Comparison of ENCODE assay signal across 25 cellular contexts in the genomic region with DNA sequence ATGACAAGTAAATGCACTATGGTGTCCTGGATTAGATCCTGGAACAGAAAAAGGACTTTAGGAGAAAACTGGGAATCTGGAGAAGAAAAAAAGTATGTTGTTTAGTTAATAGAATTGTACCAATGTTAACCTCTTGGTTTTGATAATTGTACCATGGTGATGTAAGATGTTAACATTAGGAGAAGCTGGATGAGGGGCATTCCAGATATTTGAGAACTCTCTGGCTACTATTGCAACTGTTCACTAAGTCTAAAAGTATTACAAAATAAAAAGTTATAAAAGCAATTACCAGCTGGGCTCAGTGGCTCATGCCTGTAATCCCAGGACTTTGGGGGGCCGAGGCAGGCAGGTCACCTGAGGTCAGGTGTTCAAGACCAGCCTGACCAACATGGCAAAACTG.
DNase-seq lines count a peak whose midpoint lies in the region; ATAC-seq and TF ChIP-seq lines count a peak whose summit lies in the region.
"Had no signal": no experiment of that assay in that cellular context is flagged by ENCODE, and none has a peak within 500 bp of the region (broad histone marks: within the 10 kb centered on the region; RNA-seq: fewer than 3 reads in every experiment).

No MANE protein-coding gene starts in this region.

- no peak overlapping the region for H3K18ac ChIP-seq in IMR-90 (ENCODE audit: low read depth, low read length)

- H3K9ac ChIP-seq in IMR-90 (ENCODE audit: low read depth, low read length): no peak overlapping the region
- H3K9ac ChIP-seq in OCI-LY3 (ENCODE audit: low read length): no peak overlapping the region
- H3K9ac ChIP-seq: BLaER1 had no signal

- H3K27ac Mint-ChIP-seq in activated naive CD8-positive, alpha-beta T cell: peak overlapping the region; percentile 5
- no peak overlapping the region for H3K27ac Mint-ChIP-seq in activated naive CD8-positive, alpha-beta T cell treated with anti-CD3 and anti-CD28 coated beads, Interleukin-2, amount 50 U/mL, for 24 hours
- H3K27ac Mint-ChIP-seq: CD14-positive monocyte; CD4-positive, alpha-beta memory T cell; CD4-positive, CD25-positive, alpha-beta regulatory T cell; CD8-positive, alpha-beta memory T cell had no signal

- H4K5ac ChIP-seq in IMR-90 (ENCODE audit: low read depth, low read length): no peak overlapping the region

- H3K79me2 ChIP-seq in OCI-LY3 (ENCODE audit: low read length): no peaks in the 10 kb centered on the region

- H2BK15ac ChIP-seq in IMR-90 (ENCODE audit: low read depth, low read length): no peak overlapping the region

- no peak overlapping the region for H2AK9ac ChIP-seq in IMR-90 (replicated peaks; ENCODE audit: low read depth, low read length, poor library complexity)

- intact Hi-C loops in IMR-90 (cut with micrococcal nuclease): no loop called here

- H3K9me3 Mint-ChIP-seq in activated naive CD8-positive, alpha-beta T cell (ENCODE audit: low read depth): no peaks in the 10 kb centered on the region
- no peaks in the 10 kb centered on the region for H3K9me3 Mint-ChIP-seq in activated naive CD8-positive, alpha-beta T cell treated with anti-CD3 and anti-CD28 coated beads, Interleukin-2, amount 50 U/mL, for 24 hours
- H3K9me3 Mint-ChIP-seq: CD4-positive, alpha-beta memory T cell; CD8-positive, alpha-beta memory T cell had no signal

- TF ChIP-seq RAD21 in IMR-90 (IDR thresholded peaks at IDR 0.05; ENCODE audit: low read length): no peak

- no peak overlapping the region for H3K27ac ChIP-seq in IMR-90 (ENCODE audit: insufficient read depth, low read length)
- no peak overlapping the region for H3K27ac ChIP-seq in OCI-LY3 (ENCODE audit: low read length)
- H3K27ac ChIP-seq: BLaER1 had no signal

- no TSS peak for BruUV-seq in IMR-90 (replicated peaks; lab: Mats Ljungman, UMichigan)

- H4K8ac ChIP-seq in IMR-90 (ENCODE audit: low read depth in 2 of 2, low read length in 2 of 2): no peak overlapping the region

- H4K91ac ChIP-seq in IMR-90 (ENCODE audit: insufficient read depth, low read depth, low read length): no peak overlapping the region

- no peak for ATAC-seq in activated naive CD8-positive, alpha-beta T cell treated with anti-CD3 and anti-CD28 coated beads, Interleukin-2, amount 50 U/mL, for 24 hours
- ATAC-seq in IMR-90 (ENCODE audit: low read depth): peak; percentile 53

- no peaks in the 10 kb centered on the region for H3K4me1 ChIP-seq in IMR-90 (ENCODE audit: control insufficient read depth, insufficient read depth, low read length)
- peaks cover 39% of the 10 kb centered on the region for H3K4me1 ChIP-seq in OCI-LY3 (ENCODE audit: low read length)
- H3K4me1 ChIP-seq: BE2C, BLaER1 had no signal

- no peaks in the 10 kb centered on the region for H3K9me1 ChIP-seq in IMR-90 (ENCODE audit: insufficient read depth, low read length)

- H2AFZ ChIP-seq in IMR-90 (replicated peaks; ENCODE audit: low read length, poor library complexity) (no peak overlapping the region), OCI-LY3 (ENCODE audit: low read depth, low read length) (no peak overlapping the region)

- TF ChIP-seq POLR2A in IMR-90 (IDR thresholded peaks at IDR 0.05; ENCODE audit: low read depth, low read length): no peak

- H3K79me1 ChIP-seq in IMR-90 (ENCODE audit: low read depth in 1 of 2, low read length in 2 of 2): peaks cover 0 to 4% of the 10 kb centered on the region in 2 experiments; a peak in 1 of 4 replicates

- no peak overlapping the region for H2BK5ac ChIP-seq in IMR-90 (ENCODE audit: low read depth, low read length, poor library complexity, severe bottlenecking)

- no peak overlapping the region for H2BK120ac ChIP-seq in IMR-90 (ENCODE audit: low read depth, low read length)

- H3K9me3 ChIP-seq in IMR-90 (ENCODE audit: control insufficient read depth, insufficient read depth, low read length): no peaks in the 10 kb centered on the region
- no peaks in the 10 kb centered on the region for H3K9me3 ChIP-seq in OCI-LY3 (ENCODE audit: insufficient read depth, low read length)
- H3K9me3 ChIP-seq: BE2C had no signal

- dilution Hi-C loops in IMR-90 (cut with HindIII; ENCODE audit: low sequenced_read_pairs, unreplicated experiment): no loop called here

- H3K27me3 ChIP-seq in IMR-90 (ENCODE audit: control insufficient read depth, insufficient read depth, low read length) (no peaks in the 10 kb centered on the region), OCI-LY3 (ENCODE audit: low read depth, low read length) (no peaks in the 10 kb centered on the region)
- H3K27me3 ChIP-seq: BE2C, BLaER1 had no signal

- H3K4me3 ChIP-seq in IMR-90 (ENCODE audit: insufficient read depth, low read depth, low read length) (no peak overlapping the region), OCI-LY3 (ENCODE audit: low read length) (no peak overlapping the region)
- H3K4me3 ChIP-seq: BLaER1, GM12878 had no signal

- WGBS in IMR-90 (ENCODE audit: extremely low coverage in 2 of 2, insufficient read length in 1 of 2), 2 experiments: no CpG with 5 or more reads among the region's 1 CpG

- no peak overlapping the region for H3K23ac ChIP-seq in IMR-90 (ENCODE audit: low read depth, low read length)

- H3K4ac ChIP-seq in IMR-90 (ENCODE audit: low read depth, low read length): no peak overlapping the region

- CTCF ChIA-PET in IMR-90 (lab: Yijun Ruan, JAX): no interaction called here

- TF ChIP-seq CTCF in IMR-90 (conservative IDR thresholded peaks at IDR 0.05; ENCODE audit: low read depth, low read length) (no peak), OCI-LY3 (IDR thresholded peaks at IDR 0.05; ENCODE audit: low read depth, low read length) (no peak)

- H3K56ac ChIP-seq in IMR-90 (ENCODE audit: extremely low read depth, insufficient read depth, low read length): no peak overlapping the region

- POLR2A ChIA-PET in IMR-90 (lab: Charles Lee; ENCODE audit: unreplicated experiment): no interaction called here

- peaks cover 19% of the 10 kb centered on the region for H3K36me3 Mint-ChIP-seq in activated naive CD8-positive, alpha-beta T cell
- H3K36me3 Mint-ChIP-seq in activated naive CD8-positive, alpha-beta T cell treated with anti-CD3 and anti-CD28 coated beads, Interleukin-2, amount 50 U/mL, for 24 hours (ENCODE audit: low read depth): peaks cover 19% of the 10 kb centered on the region

- H3K4me2 ChIP-seq in IMR-90 (ENCODE audit: low read depth, low read length) (no peak overlapping the region), OCI-LY3 (ENCODE audit: low read length) (peak overlapping the region; percentile 51; the same call in 1 of the 2 replicates)
- H3K4me2 ChIP-seq: BLaER1 had no signal

- H3K14ac ChIP-seq in IMR-90 (replicated peaks; ENCODE audit: low read depth, low read length): no peak overlapping the region

- no peak for DNase-seq in activated naive CD8-positive, alpha-beta T cell treated with anti-CD3 and anti-CD28 coated beads, Interleukin-2, amount 50 U/mL, for 24 hours
- DNase-seq in IMR-90 (peak; percentile 41), fibroblast of peridontal ligament (ENCODE audit: extremely low read depth) (peak; percentile 57), T1000 (lab: John Stamatoyannopoulos, UW) (no peak), T-helper 1 cell (no peak)
- DNase-seq: 8988T; ACHN; BE2C; C1 segment of cervical spinal cord; CD4-positive, alpha-beta memory T cell; CD4-positive, CD25-positive, alpha-beta regulatory T cell; CD8-positive, alpha-beta memory T cell; COR-L47; DMS 273 treated with DMSO at 0.1 percent for 48 hours; DMS153; DMS53; DMS79; DND-41; EL; GDM1 had no signal

- peaks cover 18% of the 10 kb centered on the region for H3K4me1 Mint-ChIP-seq in activated naive CD8-positive, alpha-beta T cell (ENCODE audit: low read depth)
- peaks cover 10% of the 10 kb centered on the region for H3K4me1 Mint-ChIP-seq in activated naive CD8-positive, alpha-beta T cell treated with anti-CD3 and anti-CD28 coated beads, Interleukin-2, amount 50 U/mL, for 24 hours

- H2BK20ac ChIP-seq in IMR-90 (ENCODE audit: low read depth, low read length): no peak overlapping the region

- H4K20me1 ChIP-seq in IMR-90 (ENCODE audit: insufficient read depth, low read length) (no peaks in the 10 kb centered on the region; the same call in 1 of the 2 replicates), OCI-LY3 (ENCODE audit: insufficient read depth, low read length) (0 out of 2 replicates have a peak, but pooled peaks cover 5% of the 10 kb centered on the region)
- H4K20me1 ChIP-seq: BLaER1 had no signal

- in situ Hi-C loops in IMR-90 (cut with MboI; ENCODE audit: low sequenced_read_pairs): no loop called here

- no peak overlapping the region for H2AK5ac ChIP-seq in IMR-90 (ENCODE audit: low read depth, low read length)

- no peaks in the 10 kb centered on the region for H3K27me3 Mint-ChIP-seq in activated naive CD8-positive, alpha-beta T cell
- no peaks in the 10 kb centered on the region for H3K27me3 Mint-ChIP-seq in activated naive CD8-positive, alpha-beta T cell treated with anti-CD3 and anti-CD28 coated beads, Interleukin-2, amount 50 U/mL, for 24 hours
- H3K27me3 Mint-ChIP-seq: CD4-positive, alpha-beta memory T cell; CD4-positive, CD25-positive, alpha-beta regulatory T cell; CD8-positive, alpha-beta memory T cell had no signal

- H3K36me3 ChIP-seq in IMR-90 (ENCODE audit: control insufficient read depth, insufficient read depth, low read length) (no peaks in the 10 kb centered on the region; the same call in none of the 2 replicates), OCI-LY3 (replicated peaks; ENCODE audit: low read depth, low read length) (peaks cover 8% of the 10 kb centered on the region)
- H3K36me3 ChIP-seq: BE2C had no signal

- no peak overlapping the region for H3K4me3 Mint-ChIP-seq in activated naive CD8-positive, alpha-beta T cell
- no peak overlapping the region for H3K4me3 Mint-ChIP-seq in activated naive CD8-positive, alpha-beta T cell treated with anti-CD3 and anti-CD28 coated beads, Interleukin-2, amount 50 U/mL, for 24 hours
- H3K4me3 Mint-ChIP-seq: CD14-positive monocyte; CD4-positive, alpha-beta memory T cell; CD4-positive, CD25-positive, alpha-beta regulatory T cell; CD8-positive, alpha-beta memory T cell had no signal

TF ChIP-seq in IMR-90, 13 proteins besides CTCF, POLR2A, EP300 and RAD21:
- TF ChIP-seq MAZ (IDR thresholded peaks at IDR 0.05; ENCODE audit: borderline replicate concordance, low read depth, low read length) (no peak), SMC3 (IDR thresholded peaks at IDR 0.05; ENCODE audit: low read depth, low read length) (no peak), BHLHE40 (IDR thresholded peaks at IDR 0.05; ENCODE audit: low read depth, low read length) (no peak)

Comparison
In these comparisons a context has a peak if more than half of its experiments do, and no peak if none do; other contexts are left out.
1. DNase-seq: peak in IMR-90 (single experiment) and fibroblast of peridontal ligament (single experiment); none in activated naive CD8-positive, alpha-beta T cell treated with anti-CD3 and anti-CD28 coated beads, Interleukin-2, amount 50 U/mL, for 24 hours (single experiment), T1000 (single experiment) and T-helper 1 cell (0 of 5).